8 cellular contexts compared by ENCODE assay signal in genomic region chr17:14300628-14301278, GRCh38. TPM values are rescaled to one million over a fixed set of nuclear protein-coding genes. Genes with fewer than 3 reads are reported as not detected.
A peak's percentile ranks its signal among the peaks of the same experiment; 100 is the strongest.
DNase-seq lines count a peak whose midpoint lies in the region; ATAC-seq and TF ChIP-seq lines count a peak whose summit lies in the region.

Gene HS3ST3B1, plus strand, starts transcription at chr17:14301081. Its CDS starts 438 bp downstream, at chr17:14301519.

- peak; percentile 91 for ATAC-seq in SK-N-SH treated with all-trans-retinoic acid at 6 μM for 48 hours

- peaks cover 2% of the 10 kb centered on the region for H3K36me3 Mint-ChIP-seq in activated naive CD4-positive, alpha-beta T cell treated with anti-CD3 and anti-CD28 coated beads, Interleukin-2, amount 50 U/mL, for 24 hours

- H3K4me3 Mint-ChIP-seq in activated naive CD4-positive, alpha-beta T cell treated with anti-CD3 and anti-CD28 coated beads, Interleukin-2, amount 50 U/mL, for 24 hours = peak within 1 kb of the TSS; percentile 97

- peaks cover 24% of the 10 kb centered on the region for H3K27me3 Mint-ChIP-seq in activated naive CD4-positive, alpha-beta T cell treated with anti-CD3 and anti-CD28 coated beads, Interleukin-2, amount 50 U/mL, for 24 hours

- H3K9me3 Mint-ChIP-seq in activated naive CD4-positive, alpha-beta T cell treated with anti-CD3 and anti-CD28 coated beads, Interleukin-2, amount 50 U/mL, for 24 hours = no peaks in the 10 kb centered on the region

- H3K4me3 ChIP-seq in H7 (ENCODE audit: insufficient read depth, low read depth, low read length) = peak within 1 kb of the TSS; percentile 58

- H3K4me1 ChIP-seq in ES-I3 (ENCODE audit: insufficient read depth, low read length) = peaks cover 4% of the 10 kb centered on the region

- H3K27ac Mint-ChIP-seq in activated naive CD4-positive, alpha-beta T cell treated with anti-CD3 and anti-CD28 coated beads, Interleukin-2, amount 50 U/mL, for 24 hours = peak within 1 kb of the TSS; percentile 93

- H3K9ac ChIP-seq in ES-I3 (ENCODE audit: low read depth, low read length) = peak within 1 kb of the TSS; percentile 62

- H3K36me3 ChIP-seq in ES-I3 (ENCODE audit: insufficient read depth, low read length) = no peaks in the 10 kb centered on the region
- no peaks in the 10 kb centered on the region for H3K36me3 ChIP-seq in H7 (replicated peaks; ENCODE audit: control insufficient read depth, insufficient read depth, low read length)

- H3K27me3 ChIP-seq in H7 (ENCODE audit: control insufficient read depth, insufficient read depth, low read length) = peaks cover 95% of the 10 kb centered on the region

- H3K9me3 ChIP-seq in ES-I3 (ENCODE audit: control insufficient read depth, insufficient read depth, low read length) = no peaks in the 10 kb centered on the region

- peaks cover 67% of the 10 kb centered on the region for H3K4me1 Mint-ChIP-seq in activated naive CD4-positive, alpha-beta T cell treated with anti-CD3 and anti-CD28 coated beads, Interleukin-2, amount 50 U/mL, for 24 hours

- DNase-seq in H7 (peak; percentile 96), M059J (ENCODE audit: low read depth) (peak; percentile 99), glomerular visceral epithelial cell (ENCODE audit: extremely low spot score) (peak; percentile 100), nucleus accumbens (lab: John Stamatoyannopoulos, UW) (peak in 51 of 56 donors; percentile 5 to 87 (median 64)), superior temporal gyrus (ENCODE audit: extremely low spot score) (peak; percentile 65)

TF ChIP-seq in SK-N-SH treated with all-trans-retinoic acid at 6 μM for 48 hours, 23 proteins besides CTCF, POLR2A, EP300 and RAD21:
- TF ChIP-seq TOX (CRISPR knock-in tag; IDR thresholded peaks at IDR 0.05; ENCODE audit: borderline replicate concordance) (no peak), CREB5 (CRISPR knock-in tag; IDR thresholded peaks at IDR 0.05; ENCODE audit: low read depth) (no peak), PPARA (CRISPR knock-in tag; IDR thresholded peaks at IDR 0.05; ENCODE audit: borderline replicate concordance) (no peak), POU6F1 (CRISPR knock-in tag; IDR thresholded peaks at IDR 0.05; ENCODE audit: borderline replicate concordance, low read depth) (no peak), BACH2 (CRISPR knock-in tag; IDR thresholded peaks at IDR 0.05; ENCODE audit: borderline replicate concordance) (no peak), ZNF70 (CRISPR knock-in tag; IDR thresholded peaks at IDR 0.05) (no peak), ZFP30 (CRISPR knock-in tag; IDR thresholded peaks at IDR 0.05) (no peak), ISL1 (CRISPR knock-in tag; IDR thresholded peaks at IDR 0.05) (no peak), PATZ1 (CRISPR knock-in tag; IDR thresholded peaks at IDR 0.05; ENCODE audit: borderline replicate concordance) (no peak), ZNF8 (CRISPR knock-in tag; IDR thresholded peaks at IDR 0.05) (no peak), RARB (CRISPR knock-in tag; IDR thresholded peaks at IDR 0.05) (no peak), ARNTL (CRISPR knock-in tag; IDR thresholded peaks at IDR 0.05; ENCODE audit: borderline replicate concordance, low read depth) (no peak), ZNF565 (CRISPR knock-in tag; conservative IDR thresholded peaks at IDR 0.05; ENCODE audit: low read depth) (no peak), CSDC2 (CRISPR knock-in tag; IDR thresholded peaks at IDR 0.05) (no peak), SNAI2 (CRISPR knock-in tag; IDR thresholded peaks at IDR 0.05) (no peak), TSHZ2 (CRISPR knock-in tag; IDR thresholded peaks at IDR 0.05) (no peak), ZC3H10 (CRISPR knock-in tag; IDR thresholded peaks at IDR 0.05) (no peak), GLIS3 (CRISPR knock-in tag; IDR thresholded peaks at IDR 0.05) (no peak), TCF4 (CRISPR knock-in tag; IDR thresholded peaks at IDR 0.05; ENCODE audit: borderline replicate concordance) (no peak)

RNA-seq across cellular contexts. Expression of gene HS3ST3B1, which starts in this region (rescaled TPM):
- 3.8 and 4.9 TPM in 2 replicates for total RNA-seq in H7 (2014; rRNA removed; shearing (Covaris generic))
- total RNA-seq in M059J (2014; rRNA removed; shearing (Covaris generic)) = 3.3 and 8.2 TPM in 2 replicates

Comparison
In these comparisons a context has a peak if more than half of its experiments do, and no peak if none do; other contexts are left out.
1. Peak in every context shown above with its lines: DNase-seq, ATAC-seq and H3K4me3 ChIP-seq.